20 cellular contexts compared by ENCODE assay signal in genomic region chr14:39807271-39807670, GRCh38.
A peak's percentile ranks its signal among the peaks of the same experiment; 100 is the strongest.
DNase-seq lines count a peak whose midpoint lies in the region; ATAC-seq, FAIRE-seq and TF ChIP-seq lines count a peak whose summit lies in the region.
"Had no signal": no experiment of that assay in that cellular context is flagged by ENCODE, and none has a peak within 500 bp of the region (broad histone marks: within the 10 kb centered on the region; RNA-seq: fewer than 3 reads in every experiment).

No MANE protein-coding gene starts in this region.

- CTCF ChIA-PET in HepG2 (lab: Yijun Ruan, JAX; ENCODE audit: low intra/inter-chr PET ratio, low total read pairs), result no interaction called here

- H3K4me1 ChIP-seq in HepG2 (ENCODE audit: insufficient read depth, low read length), result no peaks in the 10 kb centered on the region
- H3K4me1 ChIP-seq in right lobe of liver, result no peaks in the 10 kb centered on the region
- H3K4me1 ChIP-seq: BLaER1 treated with 17β-estradiol and CSF1 and Interleukin-3, amounts not matched to agents 10 nM and 100 nM; Caco-2 had no signal

- H3K9ac ChIP-seq in HepG2 (ENCODE audit: insufficient read depth, low read depth, low read length), result no peak overlapping the region
- H3K9ac ChIP-seq: BLaER1 treated with 17β-estradiol and CSF1 and Interleukin-3, amounts not matched to agents 10 nM and 100 nM had no signal

- in situ Hi-C loops in HepG2 (cut with HindIII; ENCODE audit: extremely low pct_ligation_motif_present, low pct_unique_long_range_greater_than_20kb), result no loop called here

- POLR2A ChIA-PET in HepG2 (lab: Yijun Ruan, JAX), result no interaction called here

- no peak for TF ChIP-seq EP300 in HepG2 (IDR thresholded peaks at IDR 0.05; ENCODE audit: low read depth in 2 of 2, low read length in 2 of 2)
- no peak for TF ChIP-seq EP300 in HepG2 (CRISPR knock-in tag; IDR thresholded peaks at IDR 0.05; ENCODE audit: borderline replicate concordance)

- H4K20me1 ChIP-seq in HepG2 (ENCODE audit: insufficient read depth, low read length), result no peaks in the 10 kb centered on the region
- H4K20me1 ChIP-seq: BLaER1 treated with 17β-estradiol and CSF1 and Interleukin-3, amounts not matched to agents 10 nM and 100 nM had no signal

- H3K27ac ChIP-seq in HepG2 (ENCODE audit: extremely low read length, insufficient read depth, low read length), result no peak overlapping the region
- no peak overlapping the region for H3K27ac ChIP-seq in right lobe of liver
- H3K27ac ChIP-seq: BLaER1 treated with 17β-estradiol and CSF1 and Interleukin-3, amounts not matched to agents 10 nM and 100 nM; C4-2B had no signal

- no peak for TF ChIP-seq RAD21 in HepG2 (CRISPR knock-in tag; IDR thresholded peaks at IDR 0.05)

- no peak overlapping the region for H3K4me2 ChIP-seq in HepG2 (ENCODE audit: low read depth, low read length)
- H3K4me2 ChIP-seq: BLaER1 treated with 17β-estradiol and CSF1 and Interleukin-3, amounts not matched to agents 10 nM and 100 nM had no signal

- no TSS peak for BruUV-seq in HepG2 (replicated peaks; lab: Mats Ljungman, UMichigan)

- TF ChIP-seq CTCF in HepG2 (CRISPR knock-in tag; IDR thresholded peaks at IDR 0.05) (no peak), right lobe of liver (IDR thresholded peaks at IDR 0.05) (no peak)

- DNase-seq in HepG2 (ENCODE audit: low spot score) (no peak), right lobe of liver (no peak), T1000 (lab: John Stamatoyannopoulos, UW) (peak; percentile 1), HT-29 (ENCODE audit: low spot score) (no peak)
- DNase-seq: 8988T; AML-193; Caco-2; Calu3; CD4-positive, alpha-beta T cell; CD8-positive, alpha-beta T cell; DMS79 treated with DMSO at 0.1 percent for 48 hours; GDM1 had no signal

- H3K9me3 ChIP-seq in HepG2 (ENCODE audit: low read length) (no peaks in the 10 kb centered on the region), right lobe of liver (no peaks in the 10 kb centered on the region)
- H3K9me3 ChIP-seq: Caco-2 had no signal

- FAIRE-seq in HepG2 (lab: Jason Lieb, UNC), result no peak
- FAIRE-seq: A204.1, D721Med, GM12878, GM12892, GM18507 had no signal

- no peaks in the 10 kb centered on the region for H3K27me3 ChIP-seq in HepG2 (ENCODE audit: control insufficient read depth in 1 of 2, insufficient read depth in 2 of 2, low read length in 2 of 2)
- H3K27me3 ChIP-seq in right lobe of liver, result no peaks in the 10 kb centered on the region
- H3K27me3 ChIP-seq: BLaER1 treated with 17β-estradiol and CSF1 and Interleukin-3, amounts not matched to agents 10 nM and 100 nM had no signal

- 23% methylated on average over 3 of the region's 3 CpGs for WGBS in HepG2 (ENCODE audit: low lambda C conversion rate)
- WGBS in right lobe of liver (ENCODE audit: insufficient coverage, low coverage, low lambda C conversion rate, missing lambda C conversion rate), result 73% methylated on average over 3 of the region's 3 CpGs

- H3K36me3 ChIP-seq in HepG2 (replicated peaks in 1 of 2; ENCODE audit: control insufficient read depth in 1 of 2, insufficient read depth in 2 of 2, low read length in 2 of 2) (no peaks in the 10 kb centered on the region), right lobe of liver (no peaks in the 10 kb centered on the region)
- H3K36me3 ChIP-seq: BLaER1 treated with 17β-estradiol and CSF1 and Interleukin-3, amounts not matched to agents 10 nM and 100 nM had no signal

- H2AFZ ChIP-seq in HepG2 (ENCODE audit: low read length), result no peak overlapping the region

- H3K79me2 ChIP-seq in HepG2 (ENCODE audit: insufficient read depth, low read length), result no peaks in the 10 kb centered on the region

- ATAC-seq in HepG2 (no peak), right lobe of liver (no peak), HG03025 (IDR thresholded peaks at IDR 0.05; ENCODE audit: low FRiP score, unreplicated experiment) (no peak)
- ATAC-seq: CD8-positive, alpha-beta T cell; GM12878 had no signal

- H3K4me3 ChIP-seq in HepG2 (replicated peaks in 1 of 3; ENCODE audit: insufficient read depth in 1 of 3, low read depth in 2 of 3, low read length in 3 of 3) (no peak overlapping the region), right lobe of liver (no peak overlapping the region)
- H3K4me3 ChIP-seq: BLaER1 treated with 17β-estradiol and CSF1 and Interleukin-3, amounts not matched to agents 10 nM and 100 nM; GM12878 had no signal

- TF ChIP-seq POLR2A in HepG2 (IDR thresholded peaks at IDR 0.05; ENCODE audit: insufficient read depth in 1 of 2, low read depth in 2 of 2, low read length in 2 of 2) (no peak), right lobe of liver (IDR thresholded peaks at IDR 0.05) (no peak)

- intact Hi-C loops in HepG2 (cut with micrococcal nuclease; ENCODE audit: unreplicated experiment) (no loop called here), right lobe of liver (cut with DNase I) (no loop called here)

TF ChIP-seq in HepG2, 621 proteins besides CTCF, POLR2A, EP300 and RAD21:
- TF ChIP-seq KMT2A (CRISPR knock-in tag; IDR thresholded peaks at IDR 0.05), result no peak
- TF ChIP-seq BHLHE40 (IDR thresholded peaks at IDR 0.05; ENCODE audit: low read length), result no peak
- no peak for TF ChIP-seq JUN (CRISPR knock-in tag; IDR thresholded peaks at IDR 0.05)
- no peak for TF ChIP-seq HIVEP1 (CRISPR knock-in tag; IDR thresholded peaks at IDR 0.05)
- no peak for TF ChIP-seq PRPF4 (IDR thresholded peaks at IDR 0.05; ENCODE audit: low read depth, low read length, poor library complexity, severe bottlenecking)
- peak; percentile 76 to 83 for TF ChIP-seq MAFK (conservative IDR thresholded peaks at IDR 0.05 in 1 of 2, IDR thresholded peaks at IDR 0.05 in 1 of 2; ENCODE audit: low read length in 2 of 2)
- peak; percentile 70 for TF ChIP-seq MAFF (IDR thresholded peaks at IDR 0.05; ENCODE audit: low read depth, low read length)
- no peak for TF ChIP-seq FOXO1 (CRISPR knock-in tag; IDR thresholded peaks at IDR 0.05)
